ENCODE assay signal across 1 cellular context in the genomic region with DNA sequence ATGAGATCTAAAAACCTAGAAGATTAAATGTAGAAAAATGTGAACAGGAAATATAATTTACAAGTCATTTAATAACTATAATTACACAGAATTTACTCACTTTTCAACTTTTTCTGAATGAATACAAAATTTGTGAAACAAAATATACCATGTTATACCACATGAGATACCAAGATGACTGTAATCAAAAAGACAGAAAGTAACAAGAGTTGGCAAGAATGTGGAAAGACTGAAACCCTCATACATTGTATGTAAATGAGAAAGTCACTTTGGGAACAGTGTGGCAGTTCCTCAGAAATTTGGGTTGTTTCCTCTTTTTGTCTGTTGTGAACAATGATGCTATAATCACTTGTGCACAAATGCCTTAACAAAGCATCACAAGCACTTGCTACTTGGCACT.
TF ChIP-seq lines count a peak whose summit lies in the region.

No MANE protein-coding gene starts in this region.

TF ChIP-seq in GM12878, 131 proteins besides CTCF, POLR2A, EP300 and RAD21 (continued from another document):
- TF ChIP-seq KDM1A (IDR thresholded peaks at IDR 0.05; ENCODE audit: borderline replicate concordance) (no peak), CREM (IDR thresholded peaks at IDR 0.05; ENCODE audit: low read depth) (no peak), CUX1 (IDR thresholded peaks at IDR 0.05; ENCODE audit: insufficient replicate concordance, low read depth, low read length) (no peak), CHD2 (IDR thresholded peaks at IDR 0.05; ENCODE audit: borderline replicate concordance, low read depth, low read length) (no peak), POLR2AphosphoS5 (IDR thresholded peaks at IDR 0.05; ENCODE audit: low read length) (no peak), ZNF384 (IDR thresholded peaks at IDR 0.05; ENCODE audit: borderline replicate concordance, low read depth, low read length) (no peak), STAT3 (IDR thresholded peaks at IDR 0.05; ENCODE audit: low read depth, low read length) (no peak), SREBF1 (IDR thresholded peaks at IDR 0.05; ENCODE audit: low read length) (no peak), TCF3 (IDR thresholded peaks at IDR 0.05; ENCODE audit: borderline replicate concordance, insufficient read depth, low read depth, low read length) (no peak), JUNB (IDR thresholded peaks at IDR 0.05) (peak; percentile 39)
- TF ChIP-seq, protein P1, sequence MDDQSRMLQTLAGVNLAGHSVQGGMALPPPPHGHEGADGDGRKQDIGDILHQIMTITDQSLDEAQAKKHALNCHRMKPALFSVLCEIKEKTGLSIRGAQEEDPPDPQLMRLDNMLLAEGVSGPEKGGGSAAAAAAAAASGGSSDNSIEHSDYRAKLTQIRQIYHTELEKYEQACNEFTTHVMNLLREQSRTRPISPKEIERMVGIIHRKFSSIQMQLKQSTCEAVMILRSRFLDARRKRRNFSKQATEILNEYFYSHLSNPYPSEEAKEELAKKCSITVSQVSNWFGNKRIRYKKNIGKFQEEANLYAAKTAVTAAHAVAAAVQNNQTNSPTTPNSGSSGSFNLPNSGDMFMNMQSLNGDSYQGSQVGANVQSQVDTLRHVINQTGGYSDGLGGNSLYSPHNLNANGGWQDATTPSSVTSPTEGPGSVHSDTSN (IDR thresholded peaks at IDR 0.05; ENCODE audit: insufficient replicate concordance, low read depth, low read length) = no peak
